ENCODE assay signal across 11 cellular contexts in genomic region chr9:114383866-114384231, GRCh38. TPM values are rescaled to one million over a fixed set of nuclear protein-coding genes. Genes with fewer than 3 reads are reported as not detected.
DNase-seq lines count a peak whose midpoint lies in the region; ATAC-seq and TF ChIP-seq lines count a peak whose summit lies in the region.
"Had no signal": no experiment of that assay in that cellular context is flagged by ENCODE, and none has a peak within 500 bp of the region (broad histone marks: within the 10 kb centered on the region; RNA-seq: fewer than 3 reads in every experiment).

No MANE protein-coding gene starts in this region.

- H3K9me3 ChIP-seq in thyroid gland, result no peaks in the 10 kb centered on the region
- H3K9me3 ChIP-seq: BE2C had no signal

- TF ChIP-seq POLR2A in thyroid gland (IDR thresholded peaks at IDR 0.05), result no peak

- DNase-seq in activated naive CD4-positive, alpha-beta T cell treated with anti-CD3 and anti-CD28 coated beads for 36 hours, result no peak
- no peak for DNase-seq in activated naive CD4-positive, alpha-beta T cell treated with anti-CD3 and anti-CD28 coated beads, Interleukin-2, amount 50 U/mL, for 16 hours
- no peak for DNase-seq in activated CD8-positive, alpha-beta T cell treated with anti-CD3 and anti-CD28 coated beads for 36 hours
- no peak for DNase-seq in memory B cell (ENCODE audit: low spot score in 2 of 2)
- DNase-seq in thyroid gland, result no peak
- DNase-seq in foreskin fibroblast, result no peak
- no peak for DNase-seq in HK-2 (ENCODE audit: unreplicated experiment)
- DNase-seq: activated CD4-positive, alpha-beta T cell treated with anti-CD3 and anti-CD28 coated beads, Interleukin-2, amount 50 U/mL, for 4 hours; BE2C; NCI-H526 treated with DMSO at 0.1 percent for 48 hours had no signal

- CTCF ChIA-PET in activated naive CD4-positive, alpha-beta T cell treated with anti-CD3 and anti-CD28 coated beads for 36 hours (lab: Charles Lee), result interaction anchor here (0.8 to 5.0 kb wide), 6 partner anchors 10 to 47 kb away, joined by 3 to 25 read pairs (median 6); no protein-coding TSS in a partner anchor
- CTCF ChIA-PET in activated CD8-positive, alpha-beta T cell treated with anti-CD3 and anti-CD28 coated beads for 36 hours (lab: Charles Lee), result interaction anchor here (8.1 to 10.4 kb wide), 2 partner anchors 11 to 43 kb away, joined by 72 to 98 read pairs; no protein-coding TSS in a partner anchor

- intact Hi-C loops in activated naive CD4-positive, alpha-beta T cell treated with anti-CD3 and anti-CD28 coated beads for 36 hours (cut with micrococcal nuclease), result loop anchor here (10.0 kb wide), 1 partner anchor 1109 kb away; the partner anchor contains the start of genes CDC26 and PRPF4
- intact Hi-C loops in activated CD8-positive, alpha-beta T cell treated with anti-CD3 and anti-CD28 coated beads for 36 hours (cut with micrococcal nuclease), result loop anchor here (2.0 kb wide), 1 partner anchor 35 kb away; no protein-coding TSS in a partner anchor
- intact Hi-C loops in thyroid gland (cut with DNase I), result no loop called here

- peaks cover 3 to 6% of the 10 kb centered on the region in 2 donors for H3K36me3 ChIP-seq in thyroid gland
- H3K36me3 ChIP-seq: BE2C had no signal

- H3K4me1 ChIP-seq in thyroid gland, result peaks cover 7 to 39% of the 10 kb centered on the region in 2 donors

- no peak for ATAC-seq in activated CD8-positive, alpha-beta T cell treated with anti-CD3 and anti-CD28 coated beads for 36 hours
- no peak for ATAC-seq in memory B cell (ENCODE audit: low read depth)
- no peak for ATAC-seq in HG03342 (IDR thresholded peaks at IDR 0.05; ENCODE audit: unreplicated experiment)

- H3K27ac ChIP-seq in thyroid gland, result peak overlapping the region in 2 of 3 donors; percentile 37 to 46

- peak overlapping the region; percentile 100 for H3K27ac Mint-ChIP-seq in activated naive CD4-positive, alpha-beta T cell treated with anti-CD3 and anti-CD28 coated beads for 36 hours
- H3K27ac Mint-ChIP-seq in activated CD8-positive, alpha-beta T cell treated with anti-CD3 and anti-CD28 coated beads for 36 hours, result peak overlapping the region; percentile 94
- H3K27ac Mint-ChIP-seq in memory B cell, result peak overlapping the region; percentile 92

- peaks cover 60% of the 10 kb centered on the region for H3K36me3 Mint-ChIP-seq in activated naive CD4-positive, alpha-beta T cell treated with anti-CD3 and anti-CD28 coated beads for 36 hours (ENCODE audit: low read depth)
- H3K36me3 Mint-ChIP-seq in activated CD8-positive, alpha-beta T cell treated with anti-CD3 and anti-CD28 coated beads for 36 hours (ENCODE audit: low read depth), result peaks cover 94% of the 10 kb centered on the region
- peaks cover 18% of the 10 kb centered on the region for H3K36me3 Mint-ChIP-seq in memory B cell

- no peaks in the 10 kb centered on the region for H3K27me3 ChIP-seq in thyroid gland
- H3K27me3 ChIP-seq: BE2C had no signal

- H3K4me3 ChIP-seq in thyroid gland (replicated peaks in 1 of 3), result no peak overlapping the region
- no peak overlapping the region for H3K4me3 ChIP-seq in foreskin fibroblast (ENCODE audit: low read depth in 1 of 2, low read length in 2 of 2)

- peaks cover 65% of the 10 kb centered on the region for H3K4me1 Mint-ChIP-seq in activated naive CD4-positive, alpha-beta T cell treated with anti-CD3 and anti-CD28 coated beads for 36 hours (ENCODE audit: low read depth)
- H3K4me1 Mint-ChIP-seq in activated CD8-positive, alpha-beta T cell treated with anti-CD3 and anti-CD28 coated beads for 36 hours (ENCODE audit: low read depth), result peaks cover 35% of the 10 kb centered on the region
- peaks cover 49% of the 10 kb centered on the region for H3K4me1 Mint-ChIP-seq in memory B cell

- no peaks in the 10 kb centered on the region for H3K27me3 Mint-ChIP-seq in activated naive CD4-positive, alpha-beta T cell treated with anti-CD3 and anti-CD28 coated beads for 36 hours (ENCODE audit: low read depth)
- H3K27me3 Mint-ChIP-seq in activated CD8-positive, alpha-beta T cell treated with anti-CD3 and anti-CD28 coated beads for 36 hours, result no peaks in the 10 kb centered on the region
- H3K27me3 Mint-ChIP-seq in memory B cell, result no peaks in the 10 kb centered on the region

- TF ChIP-seq CTCF in activated CD8-positive, alpha-beta T cell treated with anti-CD3 and anti-CD28 coated beads for 36 hours (IDR thresholded peaks at IDR 0.05), result no peak
- TF ChIP-seq CTCF in thyroid gland (IDR thresholded peaks at IDR 0.05) (no peak), foreskin fibroblast (IDR thresholded peaks at IDR 0.05; ENCODE audit: low read depth, low read length) (no peak)

- H3K4me3 Mint-ChIP-seq in activated naive CD4-positive, alpha-beta T cell treated with anti-CD3 and anti-CD28 coated beads for 36 hours, result peak overlapping the region; percentile 97
- H3K4me3 Mint-ChIP-seq in activated CD8-positive, alpha-beta T cell treated with anti-CD3 and anti-CD28 coated beads for 36 hours, result peak overlapping the region; percentile 84
- peak overlapping the region; percentile 95 for H3K4me3 Mint-ChIP-seq in memory B cell

- POLR2A ChIA-PET in activated CD8-positive, alpha-beta T cell treated with anti-CD3 and anti-CD28 coated beads for 36 hours (lab: Charles Lee), result interaction anchor here (0.6 to 17.7 kb wide), 5 partner anchors 14 to 322 kb away, joined by 3 to 351 read pairs (median 8); no protein-coding TSS in a partner anchor

- WGBS in thyroid gland, 2 donors, result 57 to 82% methylated on average over 6 of the region's 6 CpGs

- H3K9me3 Mint-ChIP-seq in activated naive CD4-positive, alpha-beta T cell treated with anti-CD3 and anti-CD28 coated beads for 36 hours, result no peaks in the 10 kb centered on the region
- no peaks in the 10 kb centered on the region for H3K9me3 Mint-ChIP-seq in activated CD8-positive, alpha-beta T cell treated with anti-CD3 and anti-CD28 coated beads for 36 hours
- H3K9me3 Mint-ChIP-seq in memory B cell, result no peaks in the 10 kb centered on the region

RNA-seq across cellular contexts. Expression of gene AKNA, which starts 3.9 kb away (rescaled TPM):
- total RNA-seq in activated naive CD4-positive, alpha-beta T cell treated with anti-CD3 and anti-CD28 coated beads for 36 hours, result 100 to 1,000 TPM; 107 to 118 TPM
- total RNA-seq in activated CD8-positive, alpha-beta T cell treated with anti-CD3 and anti-CD28 coated beads for 36 hours, result 100 to 1,000 TPM; 166 to 167 TPM
- total RNA-seq in thyroid gland, result 10 to 100 TPM; 10.0 to 17.0 (median 12.5) TPM

RNA-seq across cellular contexts. Expression of gene ORM2, which starts 54.2 kb away (rescaled TPM):
- total RNA-seq in activated naive CD4-positive, alpha-beta T cell treated with anti-CD3 and anti-CD28 coated beads for 36 hours, result not detected
- total RNA-seq in activated CD8-positive, alpha-beta T cell treated with anti-CD3 and anti-CD28 coated beads for 36 hours, result not detected
- not detected for total RNA-seq in thyroid gland

Comparison
In these comparisons a context has a peak if more than half of its experiments do, and no peak if none do; other contexts are left out.
1. RNA of gene AKNA, which starts 3.9 kb away (total RNA-seq): 166 to 167 TPM in activated CD8-positive, alpha-beta T cell treated with anti-CD3 and anti-CD28 coated beads for 36 hours and 107 to 118 TPM in activated naive CD4-positive, alpha-beta T cell treated with anti-CD3 and anti-CD28 coated beads for 36 hours; 10.0 to 17.0 TPM in thyroid gland; every median in the first group is over 4 times any median in the second.
2. Peak in every context shown above with its lines, with median percentiles within 50 percentile points of each other: H3K27ac Mint-ChIP-seq and H3K4me3 Mint-ChIP-seq.